10 cellular contexts compared by ENCODE assay signal in the genomic region with DNA sequence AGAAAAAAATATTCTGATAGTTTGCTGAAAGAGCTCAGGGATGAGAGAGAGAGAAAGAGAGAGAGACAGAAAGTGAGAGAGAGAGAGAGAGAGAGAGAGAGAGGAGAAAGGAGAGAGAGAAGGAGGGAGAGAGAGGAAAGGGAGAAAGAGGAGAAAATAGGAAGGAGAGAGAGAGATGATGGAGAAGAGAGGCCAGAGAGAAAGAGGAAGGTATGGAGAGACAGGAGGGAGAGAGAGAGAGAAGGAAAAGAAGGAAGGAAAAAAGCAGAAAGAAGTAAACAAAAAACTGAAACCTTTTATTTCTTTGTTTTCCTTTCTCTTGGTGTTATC.
A peak's percentile ranks its signal among the peaks of the same experiment; 100 is the strongest.
DNase-seq lines count a peak whose midpoint lies in the region; ATAC-seq and TF ChIP-seq lines count a peak whose summit lies in the region.
"Had no signal": no experiment of that assay in that cellular context is flagged by ENCODE, and none has a peak within 500 bp of the region (broad histone marks: within the 10 kb centered on the region; RNA-seq: fewer than 3 reads in every experiment).

No MANE protein-coding gene starts in this region.

- peak overlapping the region; percentile 8 for H3K27ac ChIP-seq in stomach smooth muscle (ENCODE audit: low read length)
- H3K27ac ChIP-seq: SK-N-MC had no signal

- H3K36me3 Mint-ChIP-seq in activated naive CD4-positive, alpha-beta T cell treated with anti-CD3 and anti-CD28 coated beads for 36 hours (ENCODE audit: low read depth) = peaks cover 4% of the 10 kb centered on the region
- peaks cover 1% of the 10 kb centered on the region for H3K36me3 Mint-ChIP-seq in activated CD8-positive, alpha-beta T cell treated with anti-CD3 and anti-CD28 coated beads for 36 hours (ENCODE audit: low read depth)

- H3K4me3 Mint-ChIP-seq in activated naive CD4-positive, alpha-beta T cell treated with anti-CD3 and anti-CD28 coated beads for 36 hours = no peak overlapping the region
- H3K4me3 Mint-ChIP-seq in activated CD8-positive, alpha-beta T cell treated with anti-CD3 and anti-CD28 coated beads for 36 hours = peak overlapping the region; percentile 53

- H3K4me3 ChIP-seq in stomach smooth muscle (ENCODE audit: low read length in 2 of 2) = no peak overlapping the region
- H3K4me3 ChIP-seq: SK-N-MC had no signal

- H3K9me3 Mint-ChIP-seq in activated naive CD4-positive, alpha-beta T cell treated with anti-CD3 and anti-CD28 coated beads for 36 hours = no peaks in the 10 kb centered on the region
- no peaks in the 10 kb centered on the region for H3K9me3 Mint-ChIP-seq in activated CD8-positive, alpha-beta T cell treated with anti-CD3 and anti-CD28 coated beads for 36 hours

- H3K27me3 ChIP-seq in stomach smooth muscle (ENCODE audit: control insufficient read depth in 1 of 2, insufficient read depth in 2 of 2, low read length in 2 of 2) = no peaks in the 10 kb centered on the region

- H3K9ac ChIP-seq in stomach smooth muscle (ENCODE audit: low read length in 2 of 2) = no peak overlapping the region

- DNase-seq in activated naive CD4-positive, alpha-beta T cell treated with anti-CD3 and anti-CD28 coated beads for 36 hours = no peak
- no peak for DNase-seq in activated naive CD4-positive, alpha-beta T cell (lab: John Stamatoyannopoulos, UW)
- no peak for DNase-seq in activated CD8-positive, alpha-beta T cell treated with anti-CD3 and anti-CD28 coated beads for 36 hours
- peak; percentile 7 for DNase-seq in left kidney (ENCODE audit: low read depth, low spot score)
- DNase-seq in superior temporal gyrus (ENCODE audit: extremely low spot score) = no peak
- DNase-seq: MM.1S had no signal

- no peak for ATAC-seq in activated CD8-positive, alpha-beta T cell treated with anti-CD3 and anti-CD28 coated beads for 36 hours
- ATAC-seq in GM21367 (IDR thresholded peaks at IDR 0.05; ENCODE audit: unreplicated experiment) (no peak), GM18870 (IDR thresholded peaks at IDR 0.05; ENCODE audit: unreplicated experiment) (no peak)

- no peaks in the 10 kb centered on the region for H3K27me3 Mint-ChIP-seq in activated naive CD4-positive, alpha-beta T cell treated with anti-CD3 and anti-CD28 coated beads for 36 hours (ENCODE audit: low read depth)
- no peaks in the 10 kb centered on the region for H3K27me3 Mint-ChIP-seq in activated CD8-positive, alpha-beta T cell treated with anti-CD3 and anti-CD28 coated beads for 36 hours

- no peaks in the 10 kb centered on the region for H3K36me3 ChIP-seq in stomach smooth muscle (ENCODE audit: control insufficient read depth in 2 of 2, insufficient read depth in 2 of 2, low read length in 2 of 2)

- TF ChIP-seq CTCF in activated CD8-positive, alpha-beta T cell treated with anti-CD3 and anti-CD28 coated beads for 36 hours (IDR thresholded peaks at IDR 0.05) = no peak

- H3K4me1 Mint-ChIP-seq in activated naive CD4-positive, alpha-beta T cell treated with anti-CD3 and anti-CD28 coated beads for 36 hours (ENCODE audit: low read depth) = peaks cover 30% of the 10 kb centered on the region
- peaks cover 40% of the 10 kb centered on the region for H3K4me1 Mint-ChIP-seq in activated CD8-positive, alpha-beta T cell treated with anti-CD3 and anti-CD28 coated beads for 36 hours (ENCODE audit: low read depth)

- intact Hi-C loops in activated naive CD4-positive, alpha-beta T cell treated with anti-CD3 and anti-CD28 coated beads for 36 hours (cut with micrococcal nuclease) = no loop called here
- intact Hi-C loops in activated CD8-positive, alpha-beta T cell treated with anti-CD3 and anti-CD28 coated beads for 36 hours (cut with micrococcal nuclease) = loop anchor here (10.0 kb wide), 1 partner anchor 151 kb away; no protein-coding TSS in a partner anchor

- CTCF ChIA-PET in activated naive CD4-positive, alpha-beta T cell treated with anti-CD3 and anti-CD28 coated beads for 36 hours (lab: Charles Lee) = interaction anchor here (0.5 to 1.6 kb wide), 2 partner anchors 61 to 693 kb away, joined by 3 to 4 read pairs; no protein-coding TSS in a partner anchor
- CTCF ChIA-PET in activated CD8-positive, alpha-beta T cell treated with anti-CD3 and anti-CD28 coated beads for 36 hours (lab: Charles Lee) = interaction anchor here (1.2 kb wide), 1 partner anchor 695 kb away, joined by 3 read pairs; no protein-coding TSS in a partner anchor

- peaks cover 5% of the 10 kb centered on the region for H3K4me1 ChIP-seq in stomach smooth muscle (ENCODE audit: control insufficient read depth, insufficient read depth, low read length)

- no peaks in the 10 kb centered on the region for H3K9me3 ChIP-seq in stomach smooth muscle (ENCODE audit: control insufficient read depth in 2 of 2, low read length in 2 of 2)

- POLR2A ChIA-PET in activated CD8-positive, alpha-beta T cell treated with anti-CD3 and anti-CD28 coated beads for 36 hours (lab: Charles Lee) = no interaction called here

- H3K27ac Mint-ChIP-seq in activated naive CD4-positive, alpha-beta T cell treated with anti-CD3 and anti-CD28 coated beads for 36 hours = peak overlapping the region; percentile 55
- H3K27ac Mint-ChIP-seq in activated CD8-positive, alpha-beta T cell treated with anti-CD3 and anti-CD28 coated beads for 36 hours = peak overlapping the region; percentile 84
